2 cellular contexts compared by ENCODE assay signal in genomic region chr1:8197493-8198282, GRCh38.
TF ChIP-seq lines count a peak whose summit lies in the region.

No MANE protein-coding gene starts in this region.

TF ChIP-seq in K562, 482 proteins besides CTCF, POLR2A, EP300 and RAD21 (continued from another document and continues in another):
- peak; percentile 100 for TF ChIP-seq CBFB (CRISPR knock-in tag; IDR thresholded peaks at IDR 0.05)
- TF ChIP-seq, protein P1, sequence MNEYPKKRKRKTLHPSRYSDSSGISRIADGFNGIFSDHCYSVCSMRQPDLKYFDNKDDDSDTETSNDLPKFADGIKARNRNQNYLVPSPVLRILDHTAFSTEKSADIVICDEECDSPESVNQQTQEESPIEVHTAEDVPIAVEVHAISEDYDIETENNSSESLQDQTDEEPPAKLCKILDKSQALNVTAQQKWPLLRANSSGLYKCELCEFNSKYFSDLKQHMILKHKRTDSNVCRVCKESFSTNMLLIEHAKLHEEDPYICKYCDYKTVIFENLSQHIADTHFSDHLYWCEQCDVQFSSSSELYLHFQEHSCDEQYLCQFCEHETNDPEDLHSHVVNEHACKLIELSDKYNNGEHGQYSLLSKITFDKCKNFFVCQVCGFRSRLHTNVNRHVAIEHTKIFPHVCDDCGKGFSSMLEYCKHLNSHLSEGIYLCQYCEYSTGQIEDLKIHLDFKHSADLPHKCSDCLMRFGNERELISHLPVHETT (CRISPR knock-in tag; conservative IDR thresholded peaks at IDR 0.05 in 1 of 2, IDR thresholded peaks at IDR 0.05 in 1 of 2), result no peak
- TF ChIP-seq SMAD4 (CRISPR knock-in tag; conservative IDR thresholded peaks at IDR 0.05), result peak; percentile 98
- TF ChIP-seq SP1 (CRISPR knock-in tag; IDR thresholded peaks at IDR 0.05), result 0 out of 2 replicates have a peak, but pooled peaks have one; percentile 57
- TF ChIP-seq MCM3 (IDR thresholded peaks at IDR 0.05), result no peak
- TF ChIP-seq, protein P2, sequence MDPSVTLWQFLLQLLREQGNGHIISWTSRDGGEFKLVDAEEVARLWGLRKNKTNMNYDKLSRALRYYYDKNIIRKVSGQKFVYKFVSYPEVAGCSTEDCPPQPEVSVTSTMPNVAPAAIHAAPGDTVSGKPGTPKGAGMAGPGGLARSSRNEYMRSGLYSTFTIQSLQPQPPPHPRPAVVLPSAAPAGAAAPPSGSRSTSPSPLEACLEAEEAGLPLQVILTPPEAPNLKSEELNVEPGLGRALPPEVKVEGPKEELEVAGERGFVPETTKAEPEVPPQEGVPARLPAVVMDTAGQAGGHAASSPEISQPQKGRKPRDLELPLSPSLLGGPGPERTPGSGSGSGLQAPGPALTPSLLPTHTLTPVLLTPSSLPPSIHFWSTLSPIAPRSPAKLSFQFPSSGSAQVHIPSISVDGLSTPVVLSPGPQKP (CRISPR knock-in tag; IDR thresholded peaks at IDR 0.05), result no peak
- TF ChIP-seq, protein P3, sequence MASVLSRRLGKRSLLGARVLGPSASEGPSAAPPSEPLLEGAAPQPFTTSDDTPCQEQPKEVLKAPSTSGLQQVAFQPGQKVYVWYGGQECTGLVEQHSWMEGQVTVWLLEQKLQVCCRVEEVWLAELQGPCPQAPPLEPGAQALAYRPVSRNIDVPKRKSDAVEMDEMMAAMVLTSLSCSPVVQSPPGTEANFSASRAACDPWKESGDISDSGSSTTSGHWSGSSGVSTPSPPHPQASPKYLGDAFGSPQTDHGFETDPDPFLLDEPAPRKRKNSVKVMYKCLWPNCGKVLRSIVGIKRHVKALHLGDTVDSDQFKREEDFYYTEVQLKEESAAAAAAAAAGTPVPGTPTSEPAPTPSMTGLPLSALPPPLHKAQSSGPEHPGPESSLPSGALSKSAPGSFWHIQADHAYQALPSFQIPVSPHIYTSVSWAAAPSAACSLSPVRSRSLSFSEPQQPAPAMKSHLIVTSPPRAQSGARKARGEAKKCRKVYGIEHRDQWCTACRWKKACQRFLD (CRISPR knock-in tag; IDR thresholded peaks at IDR 0.05), result peak; percentile 98
- TF ChIP-seq NCOA1 (IDR thresholded peaks at IDR 0.05; ENCODE audit: low read depth), result peak; percentile 94
- TF ChIP-seq CTBP1 (IDR thresholded peaks at IDR 0.05; ENCODE audit: borderline replicate concordance), result peak; percentile 100
- no peak for TF ChIP-seq EZH2 (IDR thresholded peaks at IDR 0.05; ENCODE audit: borderline replicate concordance, low read depth, low read length)
- no peak for TF ChIP-seq MCM2 (IDR thresholded peaks at IDR 0.05; ENCODE audit: low read depth)
- peak; percentile 80 for TF ChIP-seq PHF21A (IDR thresholded peaks at IDR 0.05; ENCODE audit: borderline replicate concordance, low read depth)
- peak; percentile 90 for TF ChIP-seq STAT5A (IDR thresholded peaks at IDR 0.05; ENCODE audit: borderline replicate concordance, low read length)
- no peak for TF ChIP-seq U2AF2 (optimal IDR thresholded peaks at IDR 0.05; ENCODE audit: low read depth, low read length)
- no peak for TF ChIP-seq CREB3 (tag; conservative IDR thresholded peaks at IDR 0.05; ENCODE audit: low read depth)
- TF ChIP-seq ESRRA (IDR thresholded peaks at IDR 0.05; ENCODE audit: borderline replicate concordance, low read depth), result peak; percentile 99
- peak; percentile 98 for TF ChIP-seq MECOM (CRISPR knock-in tag; IDR thresholded peaks at IDR 0.05)
- TF ChIP-seq MAX (CRISPR knock-in tag; IDR thresholded peaks at IDR 0.05), result peak; percentile 94
- no peak for TF ChIP-seq PYGO2 (tag; IDR thresholded peaks at IDR 0.05)
- peak; percentile 99 for TF ChIP-seq MAFG (tag; conservative IDR thresholded peaks at IDR 0.05)
- peak; percentile 29 for TF ChIP-seq RBBP5 (IDR thresholded peaks at IDR 0.05; ENCODE audit: borderline replicate concordance, insufficient read depth, low read length, poor library complexity, severe bottlenecking)
- peak; percentile 74 for TF ChIP-seq CREB1 (IDR thresholded peaks at IDR 0.05)
- TF ChIP-seq CREB1 (CRISPR knock-in tag; IDR thresholded peaks at IDR 0.05), result no peak
- TF ChIP-seq, protein P4, sequence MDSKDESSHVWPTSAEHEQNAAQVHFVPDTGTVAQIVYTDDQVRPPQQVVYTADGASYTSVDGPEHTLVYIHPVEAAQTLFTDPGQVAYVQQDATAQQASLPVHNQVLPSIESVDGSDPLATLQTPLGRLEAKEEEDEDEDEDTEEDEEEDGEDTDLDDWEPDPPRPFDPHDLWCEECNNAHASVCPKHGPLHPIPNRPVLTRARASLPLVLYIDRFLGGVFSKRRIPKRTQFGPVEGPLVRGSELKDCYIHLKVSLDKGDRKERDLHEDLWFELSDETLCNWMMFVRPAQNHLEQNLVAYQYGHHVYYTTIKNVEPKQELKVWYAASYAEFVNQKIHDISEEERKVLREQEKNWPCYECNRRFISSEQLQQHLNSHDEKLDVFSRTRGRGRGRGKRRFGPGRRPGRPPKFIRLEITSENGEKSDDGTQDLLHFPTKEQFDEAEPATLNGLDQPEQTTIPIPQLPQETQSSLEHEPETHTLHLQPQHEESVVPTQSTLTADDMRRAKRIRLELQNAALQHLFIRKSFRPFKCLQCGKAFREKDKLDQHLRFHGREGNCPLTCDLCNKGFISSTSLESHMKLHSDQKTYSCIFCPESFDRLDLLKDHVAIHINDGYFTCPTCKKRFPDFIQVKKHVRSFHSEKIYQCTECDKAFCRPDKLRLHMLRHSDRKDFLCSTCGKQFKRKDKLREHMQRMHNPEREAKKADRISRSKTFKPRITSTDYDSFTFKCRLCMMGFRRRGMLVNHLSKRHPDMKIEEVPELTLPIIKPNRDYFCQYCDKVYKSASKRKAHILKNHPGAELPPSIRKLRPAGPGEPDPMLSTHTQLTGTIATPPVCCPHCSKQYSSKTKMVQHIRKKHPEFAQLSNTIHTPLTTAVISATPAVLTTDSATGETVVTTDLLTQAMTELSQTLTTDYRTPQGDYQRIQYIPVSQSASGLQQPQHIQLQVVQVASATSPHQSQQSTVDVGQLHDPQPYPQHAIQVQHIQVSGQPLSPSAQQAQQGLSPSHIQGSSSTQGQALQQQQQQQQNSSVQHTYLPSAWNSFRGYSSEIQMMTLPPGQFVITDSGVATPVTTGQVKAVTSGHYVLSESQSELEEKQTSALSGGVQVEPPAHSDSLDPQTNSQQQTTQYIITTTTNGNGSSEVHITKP (IDR thresholded peaks at IDR 0.05; ENCODE audit: partially characterized antibody), result peak; percentile 79

TF ChIP-seq in HepG2, 621 proteins besides CTCF, POLR2A, EP300 and RAD21 (continued from another document):
- TF ChIP-seq E2F2 (CRISPR knock-in tag; IDR thresholded peaks at IDR 0.05; ENCODE audit: borderline replicate concordance), result no peak
- no peak for TF ChIP-seq SUZ12 (IDR thresholded peaks at IDR 0.05; ENCODE audit: low read depth, low read length)
- TF ChIP-seq E2F1 (CRISPR knock-in tag; IDR thresholded peaks at IDR 0.05), result no peak
